26 cellular contexts compared by ENCODE assay signal in the genomic region with DNA sequence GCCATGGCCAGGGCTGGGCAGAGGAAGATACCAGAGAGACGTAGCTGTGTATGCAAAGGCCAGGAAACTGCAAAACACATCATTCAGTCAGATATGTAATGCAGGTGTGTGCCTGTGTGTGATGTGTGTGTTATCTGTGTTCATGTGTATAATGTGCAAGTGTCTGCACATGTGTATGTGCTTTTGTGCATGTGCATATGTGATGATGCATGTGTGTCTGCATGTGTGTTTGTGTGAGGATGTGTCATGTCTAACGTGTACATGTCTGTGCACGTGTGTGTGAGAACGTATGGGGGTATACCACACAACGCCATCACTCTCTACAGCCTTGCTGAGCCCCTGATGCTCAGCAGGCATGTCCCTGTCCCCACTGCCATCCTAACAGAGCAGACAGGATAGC. TPM values are rescaled to one million over a fixed set of nuclear protein-coding genes. Genes with fewer than 3 reads are reported as not detected.
DNase-seq lines count a peak whose midpoint lies in the region; ATAC-seq, FAIRE-seq and TF ChIP-seq lines count a peak whose summit lies in the region.
"Had no signal": no experiment of that assay in that cellular context is flagged by ENCODE, and none has a peak within 500 bp of the region (broad histone marks: within the 10 kb centered on the region; RNA-seq: fewer than 3 reads in every experiment).

No MANE protein-coding gene starts in this region.

- ATAC-seq in heart right ventricle: no peak
- ATAC-seq: A549, GM12878 had no signal

- H3K4me1 Mint-ChIP-seq in endothelial cell (ENCODE audit: unreplicated experiment): peaks cover 13% of the 10 kb centered on the region
- H3K4me1 Mint-ChIP-seq: CD14-positive monocyte; CD8-positive, alpha-beta memory T cell had no signal

- H2BK15ac ChIP-seq in neuronal stem cell (ENCODE audit: low read length): no peak overlapping the region

- H2BK120ac ChIP-seq in neuronal stem cell (ENCODE audit: low read depth, low read length): no peak overlapping the region

- H3K4me3 ChIP-seq in neuronal stem cell (ENCODE audit: low read length in 2 of 2): no peak overlapping the region
- no peak overlapping the region for H3K4me3 ChIP-seq in spleen
- no peak overlapping the region for H3K4me3 ChIP-seq in heart right ventricle
- H3K4me3 ChIP-seq: A549; BLaER1 treated with 17β-estradiol and CSF1 and Interleukin-3, amounts not matched to agents 10 nM and 100 nM; GM12878; GM23248 had no signal

- no peak overlapping the region for H2AFZ ChIP-seq in neuronal stem cell (ENCODE audit: low read length)
- H2AFZ ChIP-seq: GM23248 had no signal

- no peak overlapping the region for H2BK5ac ChIP-seq in neuronal stem cell (ENCODE audit: low read length)

- no peak overlapping the region for H3K4me2 ChIP-seq in neuronal stem cell (ENCODE audit: insufficient read depth, low read length, poor library complexity, severe bottlenecking)
- H3K4me2 ChIP-seq: A549; BLaER1 treated with 17β-estradiol and CSF1 and Interleukin-3, amounts not matched to agents 10 nM and 100 nM had no signal

- DNase-seq in HTR-8/SVneo (ENCODE audit: insufficient read length, low spot score) (no peak), endothelial cell (ENCODE audit: low spot score) (no peak), neuronal stem cell (ENCODE audit: low spot score) (no peak), spleen (peak; percentile 38), heart right ventricle (no peak), epidermal melanocyte (ENCODE audit: insufficient read length, low spot score) (no peak)
- no peak for DNase-seq in activated CD8-positive, alpha-beta memory T cell treated with anti-CD3 and anti-CD28 coated beads for 24 hours
- DNase-seq: 8988T; ACHN; AML-193; BE2C; CD4-positive, alpha-beta T cell; CD8-positive, alpha-beta memory T cell; DMS 273 treated with DMSO at 0.1 percent for 48 hours; DMS79; EL; GDM1; GM23248; HCEC 1CT had no signal

- TF ChIP-seq POLR2A in spleen (IDR thresholded peaks at IDR 0.05): no peak

- H3K9ac ChIP-seq in neuronal stem cell (ENCODE audit: low read depth, low read length, poor library complexity): no peak overlapping the region
- H3K9ac ChIP-seq: BLaER1 treated with 17β-estradiol and CSF1 and Interleukin-3, amounts not matched to agents 10 nM and 100 nM; GM23248 had no signal

- H3K4me1 ChIP-seq in neuronal stem cell (ENCODE audit: control insufficient read depth in 2 of 2, insufficient read depth in 1 of 2, low read depth in 1 of 2, low read length in 2 of 2) (peaks cover 0 to 1% of the 10 kb centered on the region in 2 donors), spleen (no peaks in the 10 kb centered on the region), heart right ventricle (no peaks in the 10 kb centered on the region)
- H3K4me1 ChIP-seq: A549, BE2C had no signal

- H3K4me3 Mint-ChIP-seq in endothelial cell (ENCODE audit: unreplicated experiment): no peak overlapping the region
- H3K4me3 Mint-ChIP-seq: CD14-positive monocyte; CD4-positive, alpha-beta T cell; CD8-positive, alpha-beta memory T cell had no signal

- H2BK12ac ChIP-seq in neuronal stem cell (ENCODE audit: low read length): no peak overlapping the region

- no peaks in the 10 kb centered on the region for H3K9me3 ChIP-seq in neuronal stem cell (replicated peaks in 1 of 2; ENCODE audit: control insufficient read depth in 2 of 2, insufficient read depth in 1 of 2, low read depth in 1 of 2, low read length in 2 of 2)
- H3K9me3 ChIP-seq in spleen: no peaks in the 10 kb centered on the region
- no peaks in the 10 kb centered on the region for H3K9me3 ChIP-seq in heart right ventricle
- H3K9me3 ChIP-seq: A549; BE2C; BLaER1 treated with 17β-estradiol and CSF1 and Interleukin-3, amounts not matched to agents 10 nM and 100 nM had no signal

- no peak overlapping the region for H3K18ac ChIP-seq in neuronal stem cell (ENCODE audit: low read length)

- H3K14ac ChIP-seq in neuronal stem cell (ENCODE audit: low read length): no peak overlapping the region

- TF ChIP-seq CTCF in endothelial cell (IDR thresholded peaks at IDR 0.05; ENCODE audit: unreplicated experiment): no peak
- TF ChIP-seq CTCF in spleen (IDR thresholded peaks at IDR 0.05 in 8 of 11, conservative IDR thresholded peaks at IDR 0.05 in 3 of 11): no peak
- no peak for TF ChIP-seq CTCF in heart right ventricle (IDR thresholded peaks at IDR 0.05)

- H4K91ac ChIP-seq in neuronal stem cell (ENCODE audit: low read depth, low read length, poor library complexity): peak overlapping the region; percentile 45

- H3K36me3 Mint-ChIP-seq in endothelial cell (ENCODE audit: low read depth, unreplicated experiment): no peaks in the 10 kb centered on the region
- H3K36me3 Mint-ChIP-seq: CD14-positive monocyte; CD8-positive, alpha-beta memory T cell had no signal

- intact Hi-C loops in spleen (cut with DNase I; ENCODE audit: low total_unique reads) (no loop called here), heart right ventricle (cut with DNase I) (no loop called here)

- no peaks in the 10 kb centered on the region for H3K79me1 ChIP-seq in neuronal stem cell (ENCODE audit: low read depth, low read length)

- H3K27me3 ChIP-seq in neuronal stem cell (ENCODE audit: control insufficient read depth in 3 of 3, insufficient read depth in 3 of 3, low read depth in 1 of 3, low read length in 3 of 3) (peaks cover 0 to 36% (median 19%) of the 10 kb centered on the region in 3 experiments), spleen (replicated peaks in 1 of 7) (peaks cover 0 to 39% (median 9%) of the 10 kb centered on the region in 7 donors), heart right ventricle (peaks cover 3 to 70% (median 50%) of the 10 kb centered on the region in 7 donors)

- no peaks in the 10 kb centered on the region for H3K9me3 Mint-ChIP-seq in endothelial cell (ENCODE audit: unreplicated experiment)
- H3K9me3 Mint-ChIP-seq: CD4-positive, alpha-beta T cell; CD8-positive, alpha-beta memory T cell had no signal

- FAIRE-seq in HTR-8/SVneo (lab: Jason Lieb, UNC): peak; percentile 68
- FAIRE-seq: A549, D721Med, GM12878, GM19239, H1 had no signal

- WGBS in neuronal stem cell (ENCODE audit: extremely low coverage in 2 of 2, insufficient read length in 2 of 2, insufficient replicate concordance in 1 of 2), 2 donors: no CpG with 5 or more reads among the region's 5 CpGs
- WGBS in spleen, 5 donors: 78 to 94% (median 83%) methylated on average over 5 of the region's 5 CpGs
- WGBS in heart right ventricle, 2 donors: 77 to 78% methylated on average over 5 of the region's 5 CpGs

- peak overlapping the region; percentile 7 for H3K27ac Mint-ChIP-seq in endothelial cell (ENCODE audit: unreplicated experiment)
- H3K27ac Mint-ChIP-seq: CD14-positive monocyte; CD4-positive, alpha-beta T cell; CD8-positive, alpha-beta memory T cell had no signal

- H3K27ac ChIP-seq in neuronal stem cell (replicated peaks; ENCODE audit: low read length): no peak overlapping the region
- no peak overlapping the region for H3K27ac ChIP-seq in spleen
- H3K27ac ChIP-seq in heart right ventricle: no peak overlapping the region
- H3K27ac ChIP-seq: A549; BLaER1 treated with 17β-estradiol and CSF1 and Interleukin-3, amounts not matched to agents 10 nM and 100 nM; GM23248 had no signal

- peaks cover 9% of the 10 kb centered on the region for H3K27me3 Mint-ChIP-seq in endothelial cell (ENCODE audit: unreplicated experiment)

- no peak overlapping the region for H2AK5ac ChIP-seq in neuronal stem cell (ENCODE audit: low read depth, low read length)

- H3K36me3 ChIP-seq in neuronal stem cell (replicated peaks in 1 of 2; ENCODE audit: control insufficient read depth in 2 of 2, insufficient read depth in 2 of 2, low read length in 2 of 2): no peaks in the 10 kb centered on the region
- H3K36me3 ChIP-seq in spleen: no peaks in the 10 kb centered on the region
- no peaks in the 10 kb centered on the region for H3K36me3 ChIP-seq in heart right ventricle
- H3K36me3 ChIP-seq: BE2C; BLaER1 treated with 17β-estradiol and CSF1 and Interleukin-3, amounts not matched to agents 10 nM and 100 nM had no signal

- H3K4ac ChIP-seq in neuronal stem cell (ENCODE audit: low read length): no peak overlapping the region

- H3K23ac ChIP-seq in neuronal stem cell (ENCODE audit: low read depth, low read length, poor library complexity): no peak overlapping the region

- no peak overlapping the region for H4K8ac ChIP-seq in neuronal stem cell (ENCODE audit: low read depth, low read length)

RNA-seq across cellular contexts. Expression of gene DIO3, which starts 9.7 kb away (rescaled TPM):
- total RNA-seq in endothelial cell (ENCODE audit: unreplicated experiment) (6.1 TPM), spleen (1 to 10 TPM in 1 of 7 donors, under 1 TPM in 4, not detected in 2; 0.20 to 1.3 (median 0.36) TPM), heart right ventricle (under 1 TPM in 2 of 10 donors, not detected in 8; 0.21 to 0.33 TPM)
- 8.3 TPM for polyA plus RNA-seq in neuronal stem cell (2013, experiment 1 of 2)
- 7.9 TPM for polyA plus RNA-seq in neuronal stem cell (2013, experiment 2 of 2)
- polyA plus RNA-seq in spleen (under 1 TPM; 0.04 to 0.46 (median 0.42) TPM), heart right ventricle (under 1 TPM; 0.15 to 0.28 TPM)
- total RNA-seq: CD4-positive, alpha-beta T cell; CD8-positive, alpha-beta memory T cell; GM12878; GM23248 had no signal
- polyA plus RNA-seq: CD14-positive monocyte; CD8-positive, alpha-beta memory T cell; GM12878; GM23248 had no signal
